Comparison of ENCODE assay signal across 8 cellular contexts in genomic region chr11:65706303-65706763, GRCh38. TPM values are rescaled to one million over a fixed set of nuclear protein-coding genes. Genes with fewer than 3 reads are reported as not detected.
DNase-seq lines count a peak whose midpoint lies in the region; ATAC-seq, FAIRE-seq and TF ChIP-seq lines count a peak whose summit lies in the region.
"Not testable (repeated sequence)": the region's sequence is repeated elsewhere in the genome, so short reads cannot be mapped to it uniquely, and the experiment has no call there.

No MANE protein-coding gene starts in this region.

- intact Hi-C loops in activated T-helper 1 cell treated with anti-CD3 and anti-CD28 coated beads, Interleukin-12 subunit alpha, Interleukin-12 subunit beta, Interleukin-2, Interleukin-4 antibody, amounts not matched to agents 30 ng/mL and 10 ng/mL and 1 ng/mL, durations not matched to agents 14 hours and 24 hours and 36 hours (cut with micrococcal nuclease): loop anchor here (1.0 kb wide), 3 partner anchors 112 to 283 kb away; no protein-coding TSS in a partner anchor
- intact Hi-C loops in endothelial cell of umbilical vein (cut with micrococcal nuclease) (loop anchor here (1.0 kb wide), 1 partner anchor 80 kb away; no protein-coding TSS in a partner anchor), aorta (cut with DNase I) (loop anchor here (2.0 to 10.0 kb wide), 2 partner anchors 112 to 278 kb away; no protein-coding TSS in a partner anchor)

- not testable (repeated sequence) for H3K4me3 Mint-ChIP-seq in activated T-helper 1 cell treated with anti-CD3 and anti-CD28 coated beads, Interleukin-12 subunit alpha, Interleukin-12 subunit beta, Interleukin-2, Interleukin-4 antibody, amounts not matched to agents 30 ng/mL and 10 ng/mL and 1 ng/mL, durations not matched to agents 14 hours and 24 hours and 36 hours

- WGBS in lung, 2 donors: 10 to 24% methylated on average over 14 of the region's 14 CpGs
- 13 to 15% methylated on average over 14 of the region's 14 CpGs for WGBS in aorta, 2 donors

- not testable (repeated sequence) for H3K9me2 ChIP-seq in SU-DHL-6 (replicated peaks; ENCODE audit: insufficient read depth, low read length)

- H3K9me3 ChIP-seq in SU-DHL-6 (ENCODE audit: insufficient read depth, low read length); endothelial cell of umbilical vein (replicated peaks; ENCODE audit: control insufficient read depth, insufficient read depth, low read length); lung (ENCODE audit: control insufficient read depth in 2 of 2, insufficient read depth in 1 of 2, low read length in 1 of 2); aorta (ENCODE audit: control insufficient read depth, low read length): not testable (repeated sequence)

- not testable (repeated sequence) for H3K27me3 ChIP-seq in SU-DHL-6 (ENCODE audit: low read length); endothelial cell of umbilical vein (ENCODE audit: control insufficient read depth in 2 of 2, insufficient read depth in 2 of 2, low read length in 2 of 2); lung (ENCODE audit: control insufficient read depth, insufficient read depth); aorta (ENCODE audit: control insufficient read depth in 1 of 2, insufficient read depth in 2 of 2, low read length in 1 of 2)

- peaks cover 16% of the 10 kb centered on the region for H3K4me1 Mint-ChIP-seq in activated T-helper 1 cell treated with anti-CD3 and anti-CD28 coated beads, Interleukin-12 subunit alpha, Interleukin-12 subunit beta, Interleukin-2, Interleukin-4 antibody, amounts not matched to agents 30 ng/mL and 10 ng/mL and 1 ng/mL, durations not matched to agents 14 hours and 24 hours and 36 hours (ENCODE audit: low read depth)

- not testable (repeated sequence) for H3K27ac ChIP-seq in SU-DHL-6 (ENCODE audit: low read depth, low read length); endothelial cell of umbilical vein (ENCODE audit: insufficient read depth, low read depth, low read length); lung (ENCODE audit: low read depth in 1 of 2, low read length in 1 of 2); aorta (ENCODE audit: low read depth in 1 of 2, low read length in 2 of 2)

- not testable (repeated sequence) for BruUV-seq in endothelial cell of umbilical vein (replicated peaks; lab: Mats Ljungman, UMichigan)

- CTCF ChIA-PET in GM10248 (lab: Yijun Ruan, JAX): interaction anchor here (0.6 to 3.7 kb wide), 20 partner anchors 9 to 552 kb away, joined by 3 to 20 read pairs (median 6); partner anchors contain the start of genes AP5B1 and RNASEH2C
- CTCF ChIA-PET in endothelial cell of umbilical vein (lab: Charles Lee): interaction anchor here (0.7 to 3.5 kb wide), 20 partner anchors 13 to 338 kb away, joined by 3 to 24 read pairs (median 6); partner anchors contain the start of gene RNASEH2C

- H3K9me1 ChIP-seq in endothelial cell of umbilical vein (replicated peaks; ENCODE audit: control insufficient read depth, extremely low read depth, insufficient read depth, low read length): not testable (repeated sequence)

- H2AFZ ChIP-seq in SU-DHL-6 (ENCODE audit: low read depth, low read length, severe bottlenecking): peak overlapping the region; percentile 6
- peak overlapping the region; percentile 52 for H2AFZ ChIP-seq in endothelial cell of umbilical vein (ENCODE audit: low read depth, low read length)

- H3K4me3 ChIP-seq in SU-DHL-6 (ENCODE audit: insufficient read depth, low read length, poor library complexity, severe bottlenecking); endothelial cell of umbilical vein (replicated peaks in 1 of 3; ENCODE audit: insufficient read depth in 1 of 3, low read depth in 1 of 3, low read length in 3 of 3); lung; aorta (ENCODE audit: low read length in 2 of 2): not testable (repeated sequence)

- not testable (repeated sequence) for H3K27ac Mint-ChIP-seq in activated T-helper 1 cell treated with anti-CD3 and anti-CD28 coated beads, Interleukin-12 subunit alpha, Interleukin-12 subunit beta, Interleukin-2, Interleukin-4 antibody, amounts not matched to agents 30 ng/mL and 10 ng/mL and 1 ng/mL, durations not matched to agents 14 hours and 24 hours and 36 hours

- FAIRE-seq in endothelial cell of umbilical vein (lab: Jason Lieb, UNC): not testable (repeated sequence)

- not testable (repeated sequence) for H3K36me3 ChIP-seq in SU-DHL-6 (ENCODE audit: low read length); endothelial cell of umbilical vein (ENCODE audit: control insufficient read depth in 2 of 2, extremely low read depth in 1 of 2, insufficient read depth in 2 of 2, low read length in 2 of 2); lung (ENCODE audit: control insufficient read depth in 2 of 2, insufficient read depth in 2 of 2, low read length in 2 of 2); aorta (ENCODE audit: control insufficient read depth in 1 of 2, insufficient read depth in 2 of 2, low read length in 1 of 2)

- H3K36me3 Mint-ChIP-seq in activated T-helper 1 cell treated with anti-CD3 and anti-CD28 coated beads, Interleukin-12 subunit alpha, Interleukin-12 subunit beta, Interleukin-2, Interleukin-4 antibody, amounts not matched to agents 30 ng/mL and 10 ng/mL and 1 ng/mL, durations not matched to agents 14 hours and 24 hours and 36 hours (ENCODE audit: low read depth): not testable (repeated sequence)

- dilution Hi-C loops in endothelial cell of umbilical vein (cut with MboI; ENCODE audit: extremely low pct_ligation_motif_present, low sequenced_read_pairs): not testable (repeated sequence)

- peak overlapping the region; percentile 26 for H3K4me2 ChIP-seq in SU-DHL-6 (ENCODE audit: low read depth, low read length, poor library complexity, severe bottlenecking)
- H3K4me2 ChIP-seq in endothelial cell of umbilical vein (ENCODE audit: insufficient read depth, low read length): not testable (repeated sequence)

- not testable (repeated sequence) for ATAC-seq in lung (ENCODE audit: insufficient read depth, low FRiP score); aorta (ENCODE audit: low FRiP score)

- H3K27me3 Mint-ChIP-seq in activated T-helper 1 cell treated with anti-CD3 and anti-CD28 coated beads, Interleukin-12 subunit alpha, Interleukin-12 subunit beta, Interleukin-2, Interleukin-4 antibody, amounts not matched to agents 30 ng/mL and 10 ng/mL and 1 ng/mL, durations not matched to agents 14 hours and 24 hours and 36 hours (ENCODE audit: insufficient read depth): not testable (repeated sequence)

- not testable (repeated sequence) for H3K4me1 ChIP-seq in endothelial cell of umbilical vein (ENCODE audit: control insufficient read depth, extremely low read depth, insufficient read depth, low read length); lung (ENCODE audit: control insufficient read depth in 2 of 2, insufficient read depth in 2 of 2, low read length in 2 of 2); aorta (ENCODE audit: control insufficient read depth in 1 of 2, insufficient read depth in 2 of 2, low read length in 2 of 2)

- DNase-seq in GM10248 (ENCODE audit: extremely low spot score) (peak; percentile 38), NCI-H1436 treated with DMSO at 0.1 percent for 48 hours (lab: John Stamatoyannopoulos, UW) (peak; percentile 43), endothelial cell of umbilical vein (ENCODE audit: low read depth, low spot score) (peak; percentile 37), lung (ENCODE audit: low spot score) (peak; percentile 74), aorta (peak; percentile 86 to 91)
- peak; percentile 71 for DNase-seq in activated T-helper 1 cell treated with anti-CD3 and anti-CD28 coated beads, Interleukin-12 subunit alpha, Interleukin-12 subunit beta, Interleukin-2, Interleukin-4 antibody, amounts not matched to agents 30 ng/mL and 10 ng/mL and 1 ng/mL, durations not matched to agents 14 hours and 24 hours and 36 hours (ENCODE audit: low spot score)
- peak; percentile 51 to 62 for DNase-seq in stimulated activated CD4-positive, alpha-beta T cell treated with anti-CD3 and anti-CD28 coated beads, Interleukin-15, amount 100 ng/mL, for 1 hour (ENCODE audit: low read depth in 1 of 2, low spot score in 1 of 2)

- not testable (repeated sequence) for H3K9me3 Mint-ChIP-seq in activated T-helper 1 cell treated with anti-CD3 and anti-CD28 coated beads, Interleukin-12 subunit alpha, Interleukin-12 subunit beta, Interleukin-2, Interleukin-4 antibody, amounts not matched to agents 30 ng/mL and 10 ng/mL and 1 ng/mL, durations not matched to agents 14 hours and 24 hours and 36 hours

- H3K9ac ChIP-seq in SU-DHL-6 (ENCODE audit: low read length); endothelial cell of umbilical vein (replicated peaks; ENCODE audit: extremely low read depth, insufficient read depth, low read length): not testable (repeated sequence)

- TF ChIP-seq CTCF in GM10248 (IDR thresholded peaks at IDR 0.05; ENCODE audit: control extremely low read depth, extremely low read depth, low read depth, missing control alignments): peak; percentile 47
- TF ChIP-seq CTCF in SU-DHL-6 (IDR thresholded peaks at IDR 0.05; ENCODE audit: insufficient read depth, low read length, poor library complexity, severe bottlenecking): peak; percentile 30
- TF ChIP-seq CTCF in endothelial cell of umbilical vein (IDR thresholded peaks at IDR 0.05; ENCODE audit: extremely low read depth in 1 of 2, insufficient read depth in 1 of 2, low read depth in 1 of 2, low read length in 2 of 2): peak; percentile 38 to 51
- TF ChIP-seq CTCF in lung (IDR thresholded peaks at IDR 0.05; ENCODE audit: control extremely low read depth, extremely low read depth): peak; percentile 59

- not testable (repeated sequence) for H4K20me1 ChIP-seq in SU-DHL-6 (ENCODE audit: low read depth, low read length); endothelial cell of umbilical vein (replicated peaks; ENCODE audit: control insufficient read depth, extremely low read depth, insufficient read depth, low read length)

- TF ChIP-seq POLR2A in endothelial cell of umbilical vein (IDR thresholded peaks at IDR 0.05; ENCODE audit: low read depth, low read length): not testable (repeated sequence)

- not testable (repeated sequence) for H3K79me2 ChIP-seq in SU-DHL-6 (ENCODE audit: insufficient read depth, low read length); endothelial cell of umbilical vein (ENCODE audit: control insufficient read depth, insufficient read depth, low read length)

- H3F3A ChIP-seq in SU-DHL-6 (ENCODE audit: insufficient read depth): not testable (repeated sequence)

- POLR2A ChIA-PET in GM10248 (lab: Yijun Ruan, JAX); endothelial cell of umbilical vein (lab: Charles Lee): not testable (repeated sequence)

RNA-seq across cellular contexts. Expression of gene KAT5, which starts 5.7 kb away (rescaled TPM):
- 68.1 and 75.0 TPM in 2 replicates for total RNA-seq in activated T-helper 1 cell treated with anti-CD3 and anti-CD28 coated beads, Interleukin-12 subunit alpha, Interleukin-12 subunit beta, Interleukin-2, Interleukin-4 antibody, amounts not matched to agents 30 ng/mL and 10 ng/mL and 1 ng/mL, durations not matched to agents 14 hours and 24 hours and 36 hours
- total RNA-seq in endothelial cell of umbilical vein (48.8 and 50.2 TPM in 2 replicates), lung (10 to 100 TPM; 45.3 to 88.6 TPM), aorta (10 to 100 TPM; 59.8 to 64.4 TPM)
- polyA plus RNA-seq in endothelial cell of umbilical vein (31.4 and 35.8 TPM in 2 replicates), lung (10 to 100 TPM; 70.0 to 95.3 TPM), aorta (100 to 1,000 TPM in 1 of 2 donors, 10 to 100 TPM in 1; 29.2 to 120 TPM)
- polyA plus RNA-seq in endothelial cell of umbilical vein (2011; cell fraction: cytosol; rRNA removed): 32.1 and 34.3 TPM in 2 replicates
- polyA plus RNA-seq in endothelial cell of umbilical vein (2011; cell fraction: nucleus; rRNA removed): 66.6 and 85.2 TPM in 2 replicates
- 22.8 and 28.2 TPM in 2 replicates for polyA plus RNA-seq in endothelial cell of umbilical vein (2012)
- polyA minus RNA-seq in endothelial cell of umbilical vein: 55.9 and 86.6 TPM in 2 replicates
- 41.8 TPM for polyA minus RNA-seq in endothelial cell of umbilical vein (2011; cell fraction: cytosol; rRNA and poly(A)+ RNA removed)
- 46.8 and 48.1 TPM in 2 replicates for polyA minus RNA-seq in endothelial cell of umbilical vein (2011; cell fraction: nucleus; rRNA and poly(A)+ RNA removed)

RNA-seq across cellular contexts. Expression of gene RNASEH2C, which starts 14.3 kb away (rescaled TPM):
- total RNA-seq in activated T-helper 1 cell treated with anti-CD3 and anti-CD28 coated beads, Interleukin-12 subunit alpha, Interleukin-12 subunit beta, Interleukin-2, Interleukin-4 antibody, amounts not matched to agents 30 ng/mL and 10 ng/mL and 1 ng/mL, durations not matched to agents 14 hours and 24 hours and 36 hours: 87.6 and 89.0 TPM in 2 replicates
- 46.4 and 62.0 TPM in 2 replicates for total RNA-seq in endothelial cell of umbilical vein
- polyA plus RNA-seq in endothelial cell of umbilical vein: 110 and 113 TPM in 2 replicates
- 57.1 and 72.8 TPM in 2 replicates for polyA plus RNA-seq in endothelial cell of umbilical vein (2011; cell fraction: cytosol; rRNA removed)
- polyA plus RNA-seq in endothelial cell of umbilical vein (2011; cell fraction: nucleus; rRNA removed): 51.1 and 56.5 TPM in 2 replicates
- polyA plus RNA-seq in endothelial cell of umbilical vein (2012): 34.9 and 40.6 TPM in 2 replicates
- polyA minus RNA-seq in endothelial cell of umbilical vein: 11.2 and 12.8 TPM in 2 replicates
- 66.3 TPM for polyA minus RNA-seq in endothelial cell of umbilical vein (2011; cell fraction: cytosol; rRNA and poly(A)+ RNA removed)
- polyA minus RNA-seq in endothelial cell of umbilical vein (2011; cell fraction: nucleus; rRNA and poly(A)+ RNA removed): 12.2 and 13.6 TPM in 2 replicates
- total RNA-seq in lung: 10 to 100 TPM; 21.8 to 62.3 TPM
- polyA plus RNA-seq in lung: 10 to 100 TPM; 88.5 to 97.7 TPM
- 10 to 100 TPM; 53.5 to 57.6 TPM for total RNA-seq in aorta
- polyA plus RNA-seq in aorta: 100 to 1,000 TPM in 1 of 2 donors, 10 to 100 TPM in 1; 80.1 to 113 TPM

RNA-seq across cellular contexts. Expression of gene RELA, which starts 43.6 kb away (rescaled TPM):
- 102 and 104 TPM in 2 replicates for total RNA-seq in activated T-helper 1 cell treated with anti-CD3 and anti-CD28 coated beads, Interleukin-12 subunit alpha, Interleukin-12 subunit beta, Interleukin-2, Interleukin-4 antibody, amounts not matched to agents 30 ng/mL and 10 ng/mL and 1 ng/mL, durations not matched to agents 14 hours and 24 hours and 36 hours
- total RNA-seq in endothelial cell of umbilical vein (105 and 106 TPM in 2 replicates), lung (10 to 100 TPM; 50.2 to 72.6 TPM), aorta (100 to 1,000 TPM in 1 of 2 donors, 10 to 100 TPM in 1; 98.2 to 108 TPM)
- polyA plus RNA-seq in endothelial cell of umbilical vein (78.7 and 89.5 TPM in 2 replicates), lung (10 to 100 TPM; 34.8 to 65.8 TPM), aorta (10 to 100 TPM; 28.8 to 73.8 TPM)
- polyA plus RNA-seq in endothelial cell of umbilical vein (2011; cell fraction: cytosol; rRNA removed): 53.2 and 65.2 TPM in 2 replicates
- 150 and 181 TPM in 2 replicates for polyA plus RNA-seq in endothelial cell of umbilical vein (2011; cell fraction: nucleus; rRNA removed)
- 89.6 and 100 TPM in 2 replicates for polyA plus RNA-seq in endothelial cell of umbilical vein (2012)
- 45.7 and 70.9 TPM in 2 replicates for polyA minus RNA-seq in endothelial cell of umbilical vein
- 35.8 TPM for polyA minus RNA-seq in endothelial cell of umbilical vein (2011; cell fraction: cytosol; rRNA and poly(A)+ RNA removed)
- 66.0 and 73.1 TPM in 2 replicates for polyA minus RNA-seq in endothelial cell of umbilical vein (2011; cell fraction: nucleus; rRNA and poly(A)+ RNA removed)

Comparison
In these comparisons a context has a peak if more than half of its experiments do, and no peak if none do; other contexts are left out.
1. DNase-seq: peak in every context shown above with its lines; median percentile 88 in aorta; 74 in lung; 71 in activated T-helper 1 cell treated with anti-CD3 and anti-CD28 coated beads, Interleukin-12 subunit alpha, Interleukin-12 subunit beta, Interleukin-2, Interleukin-4 antibody, amounts not matched to agents 30 ng/mL and 10 ng/mL and 1 ng/mL, durations not matched to agents 14 hours and 24 hours and 36 hours; 56 in stimulated activated CD4-positive, alpha-beta T cell treated with anti-CD3 and anti-CD28 coated beads, Interleukin-15, amount 100 ng/mL, for 1 hour; 43 in NCI-H1436 treated with DMSO at 0.1 percent for 48 hours; 38 in GM10248; 37 in endothelial cell of umbilical vein.